1 cellular context compared by ENCODE assay signal in the genomic region with DNA sequence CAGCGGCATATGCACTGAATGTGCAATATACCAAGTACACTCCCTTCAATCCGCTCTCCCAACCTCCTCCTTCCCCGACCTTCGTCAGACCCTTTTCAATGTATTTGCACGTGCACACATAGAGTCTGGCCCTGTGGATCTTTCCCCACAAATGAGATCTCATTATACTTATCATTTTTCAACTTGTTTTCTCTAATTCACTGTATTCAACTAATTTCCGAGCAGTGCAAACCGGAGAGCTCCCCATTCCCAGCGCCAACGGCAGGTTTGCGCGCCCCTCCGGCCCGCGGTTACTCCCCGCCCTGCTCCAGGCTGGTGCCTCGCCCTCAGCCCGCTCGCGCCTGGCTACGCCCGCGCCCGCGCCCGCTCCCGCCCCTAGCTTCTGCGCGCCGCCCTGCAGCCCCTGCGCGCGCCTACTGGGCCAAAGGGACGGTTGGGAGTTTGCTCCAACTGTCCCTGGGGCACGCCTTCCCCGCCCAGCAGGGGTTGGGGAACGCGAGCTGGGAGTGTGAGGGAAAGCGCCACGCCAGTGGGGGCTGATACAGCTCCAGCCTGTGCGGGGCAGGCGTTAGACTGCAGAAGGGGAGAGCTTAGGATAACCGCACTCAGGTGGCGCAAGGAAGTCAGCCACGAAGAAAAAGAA.
TF ChIP-seq lines count a peak whose summit lies in the region.

No MANE protein-coding gene starts in this region.

TF ChIP-seq in K562, 482 proteins besides CTCF, POLR2A, EP300 and RAD21 (continued from another document):
- TF ChIP-seq ZNF584 (CRISPR knock-in tag; IDR thresholded peaks at IDR 0.05; ENCODE audit: low read depth) (no peak), SIX5 (IDR thresholded peaks at IDR 0.05; ENCODE audit: borderline replicate concordance in 1 of 2, insufficient read depth in 1 of 2, low read depth in 1 of 2, low read length in 2 of 2) (no peak), COPS2 (conservative IDR thresholded peaks at IDR 0.05) (no peak), CXXC5 (CRISPR knock-in tag; IDR thresholded peaks at IDR 0.05) (peak; percentile 79), NR3C1 (CRISPR knock-in tag; IDR thresholded peaks at IDR 0.05) (no peak), SMC3 (conservative IDR thresholded peaks at IDR 0.05; ENCODE audit: insufficient read depth, low read depth, low read length) (0 out of 2 replicates have a peak, but pooled peaks have one; percentile 12), ZNF75A (CRISPR knock-in tag; IDR thresholded peaks at IDR 0.05) (no peak)
- TF ChIP-seq, protein P1, sequence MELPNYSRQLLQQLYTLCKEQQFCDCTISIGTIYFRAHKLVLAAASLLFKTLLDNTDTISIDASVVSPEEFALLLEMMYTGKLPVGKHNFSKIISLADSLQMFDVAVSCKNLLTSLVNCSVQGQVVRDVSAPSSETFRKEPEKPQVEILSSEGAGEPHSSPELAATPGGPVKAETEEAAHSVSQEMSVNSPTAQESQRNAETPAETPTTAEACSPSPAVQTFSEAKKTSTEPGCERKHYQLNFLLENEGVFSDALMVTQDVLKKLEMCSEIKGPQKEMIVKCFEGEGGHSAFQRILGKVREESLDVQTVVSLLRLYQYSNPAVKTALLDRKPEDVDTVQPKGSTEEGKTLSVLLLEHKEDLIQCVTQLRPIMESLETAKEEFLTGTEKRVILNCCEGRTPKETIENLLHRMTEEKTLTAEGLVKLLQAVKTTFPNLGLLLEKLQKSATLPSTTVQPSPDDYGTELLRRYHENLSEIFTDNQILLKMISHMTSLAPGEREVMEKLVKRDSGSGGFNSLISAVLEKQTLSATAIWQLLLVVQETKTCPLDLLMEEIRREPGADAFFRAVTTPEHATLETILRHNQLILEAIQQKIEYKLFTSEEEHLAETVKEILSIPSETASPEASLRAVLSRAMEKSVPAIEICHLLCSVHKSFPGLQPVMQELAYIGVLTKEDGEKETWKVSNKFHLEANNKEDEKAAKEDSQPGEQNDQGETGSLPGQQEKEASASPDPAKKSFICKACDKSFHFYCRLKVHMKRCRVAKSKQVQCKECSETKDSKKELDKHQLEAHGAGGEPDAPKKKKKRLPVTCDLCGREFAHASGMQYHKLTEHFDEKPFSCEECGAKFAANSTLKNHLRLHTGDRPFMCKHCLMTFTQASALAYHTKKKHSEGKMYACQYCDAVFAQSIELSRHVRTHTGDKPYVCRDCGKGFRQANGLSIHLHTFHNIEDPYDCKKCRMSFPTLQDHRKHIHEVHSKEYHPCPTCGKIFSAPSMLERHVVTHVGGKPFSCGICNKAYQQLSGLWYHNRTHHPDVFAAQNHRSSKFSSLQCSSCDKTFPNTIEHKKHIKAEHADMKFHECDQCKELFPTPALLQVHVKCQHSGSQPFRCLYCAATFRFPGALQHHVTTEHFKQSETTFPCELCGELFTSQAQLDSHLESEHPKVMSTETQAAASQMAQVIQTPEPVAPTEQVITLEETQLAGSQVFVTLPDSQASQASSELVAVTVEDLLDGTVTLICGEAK (IDR thresholded peaks at IDR 0.05): 0 out of 2 replicates have a peak, but pooled peaks have one; percentile 26
- TF ChIP-seq, protein P1 (CRISPR knock-in tag; IDR thresholded peaks at IDR 0.05): no peak
- TF ChIP-seq, protein P2, sequence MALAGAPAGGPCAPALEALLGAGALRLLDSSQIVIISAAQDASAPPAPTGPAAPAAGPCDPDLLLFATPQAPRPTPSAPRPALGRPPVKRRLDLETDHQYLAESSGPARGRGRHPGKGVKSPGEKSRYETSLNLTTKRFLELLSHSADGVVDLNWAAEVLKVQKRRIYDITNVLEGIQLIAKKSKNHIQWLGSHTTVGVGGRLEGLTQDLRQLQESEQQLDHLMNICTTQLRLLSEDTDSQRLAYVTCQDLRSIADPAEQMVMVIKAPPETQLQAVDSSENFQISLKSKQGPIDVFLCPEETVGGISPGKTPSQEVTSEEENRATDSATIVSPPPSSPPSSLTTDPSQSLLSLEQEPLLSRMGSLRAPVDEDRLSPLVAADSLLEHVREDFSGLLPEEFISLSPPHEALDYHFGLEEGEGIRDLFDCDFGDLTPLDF (CRISPR knock-in tag; IDR thresholded peaks at IDR 0.05): peak; percentile 54; the same call in 1 of the 2 replicates
- TF ChIP-seq, protein P3, sequence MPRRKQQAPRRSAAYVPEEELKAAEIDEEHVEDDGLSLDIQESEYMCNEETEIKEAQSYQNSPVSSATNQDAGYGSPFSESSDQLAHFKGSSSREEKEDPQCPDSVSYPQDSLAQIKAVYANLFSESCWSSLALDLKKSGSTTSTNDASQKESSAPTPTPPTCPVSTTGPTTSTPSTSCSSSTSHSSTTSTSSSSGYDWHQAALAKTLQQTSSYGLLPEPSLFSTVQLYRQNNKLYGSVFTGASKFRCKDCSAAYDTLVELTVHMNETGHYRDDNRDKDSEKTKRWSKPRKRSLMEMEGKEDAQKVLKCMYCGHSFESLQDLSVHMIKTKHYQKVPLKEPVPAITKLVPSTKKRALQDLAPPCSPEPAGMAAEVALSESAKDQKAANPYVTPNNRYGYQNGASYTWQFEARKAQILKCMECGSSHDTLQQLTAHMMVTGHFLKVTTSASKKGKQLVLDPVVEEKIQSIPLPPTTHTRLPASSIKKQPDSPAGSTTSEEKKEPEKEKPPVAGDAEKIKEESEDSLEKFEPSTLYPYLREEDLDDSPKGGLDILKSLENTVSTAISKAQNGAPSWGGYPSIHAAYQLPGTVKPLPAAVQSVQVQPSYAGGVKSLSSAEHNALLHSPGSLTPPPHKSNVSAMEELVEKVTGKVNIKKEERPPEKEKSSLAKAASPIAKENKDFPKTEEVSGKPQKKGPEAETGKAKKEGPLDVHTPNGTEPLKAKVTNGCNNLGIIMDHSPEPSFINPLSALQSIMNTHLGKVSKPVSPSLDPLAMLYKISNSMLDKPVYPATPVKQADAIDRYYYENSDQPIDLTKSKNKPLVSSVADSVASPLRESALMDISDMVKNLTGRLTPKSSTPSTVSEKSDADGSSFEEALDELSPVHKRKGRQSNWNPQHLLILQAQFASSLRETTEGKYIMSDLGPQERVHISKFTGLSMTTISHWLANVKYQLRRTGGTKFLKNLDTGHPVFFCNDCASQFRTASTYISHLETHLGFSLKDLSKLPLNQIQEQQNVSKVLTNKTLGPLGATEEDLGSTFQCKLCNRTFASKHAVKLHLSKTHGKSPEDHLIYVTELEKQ (CRISPR knock-in tag; IDR thresholded peaks at IDR 0.05): no peak
- TF ChIP-seq, protein P4, sequence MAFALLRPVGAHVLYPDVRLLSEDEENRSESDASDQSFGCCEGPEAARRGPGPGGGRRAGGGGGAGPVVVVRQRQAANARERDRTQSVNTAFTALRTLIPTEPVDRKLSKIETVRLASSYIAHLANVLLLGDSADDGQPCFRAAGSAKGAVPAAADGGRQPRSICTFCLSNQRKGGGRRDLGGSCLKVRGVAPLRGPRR (CRISPR knock-in tag; IDR thresholded peaks at IDR 0.05): no peak
